Comparison of ENCODE assay signal across 21 cellular contexts in the genomic region with DNA sequence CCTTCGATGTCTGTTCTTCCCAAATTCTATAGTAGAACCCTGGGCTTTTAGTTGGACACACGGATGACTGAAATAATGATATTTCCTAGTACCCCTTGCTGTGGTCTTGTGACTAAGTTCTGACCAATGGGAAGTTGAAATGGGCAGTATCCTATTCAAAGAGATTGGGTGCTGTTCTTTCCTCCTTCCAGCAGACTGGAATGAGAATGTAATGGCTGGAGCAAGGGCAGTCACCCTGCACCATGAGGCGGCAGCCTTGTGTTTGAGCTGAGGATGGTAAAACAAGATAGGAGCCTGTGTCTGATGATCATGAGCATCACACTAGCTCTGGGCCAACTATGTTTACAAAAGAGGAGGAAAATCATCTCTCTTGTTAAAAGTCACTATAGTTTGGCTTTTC. TPM values are rescaled to one million over a fixed set of nuclear protein-coding genes. Genes with fewer than 3 reads are reported as not detected.
A peak's percentile ranks its signal among the peaks of the same experiment; 100 is the strongest.
DNase-seq lines count a peak whose midpoint lies in the region; ATAC-seq, FAIRE-seq and TF ChIP-seq lines count a peak whose summit lies in the region.
"Had no signal": no experiment of that assay in that cellular context is flagged by ENCODE, and none has a peak within 500 bp of the region (broad histone marks: within the 10 kb centered on the region; RNA-seq: fewer than 3 reads in every experiment).

No MANE protein-coding gene starts in this region.

- H2AFZ ChIP-seq in HepG2 (ENCODE audit: low read length): no peak overlapping the region
- no peak overlapping the region for H2AFZ ChIP-seq in GM12878 (ENCODE audit: control insufficient read depth, low read depth, low read length)

- H3K9me3 ChIP-seq in HepG2 (ENCODE audit: low read length): no peaks in the 10 kb centered on the region
- H3K9me3 ChIP-seq in right lobe of liver: no peaks in the 10 kb centered on the region
- H3K9me3 ChIP-seq in GM12878 (replicated peaks; ENCODE audit: control insufficient read depth, insufficient read depth, low read length): no peaks in the 10 kb centered on the region; the same call in 2 of the 3 replicates
- H3K9me3 ChIP-seq in vagina: no peaks in the 10 kb centered on the region
- H3K9me3 ChIP-seq: A549, BE2C had no signal

- H3K4me2 ChIP-seq in HepG2 (ENCODE audit: low read depth, low read length): no peak overlapping the region
- no peak overlapping the region for H3K4me2 ChIP-seq in GM12878 (ENCODE audit: control insufficient read depth, insufficient read depth)
- H3K4me2 ChIP-seq: A549 had no signal

- peaks cover 27 to 56% of the 10 kb centered on the region in 2 experiments; a peak in 4 of 5 replicates for H3K36me3 ChIP-seq in HepG2 (replicated peaks in 1 of 2; ENCODE audit: control insufficient read depth in 1 of 2, insufficient read depth in 2 of 2, low read length in 2 of 2)
- peaks cover 0 to 39% (median 24%) of the 10 kb centered on the region in 4 donors for H3K36me3 ChIP-seq in right lobe of liver
- H3K36me3 ChIP-seq in GM12878 (ENCODE audit: control insufficient read depth in 2 of 2, insufficient read depth in 2 of 2, low read length in 1 of 2): peaks cover 27 to 31% of the 10 kb centered on the region in 2 experiments
- H3K36me3 ChIP-seq in vagina: peaks cover 0 to 48% of the 10 kb centered on the region in 2 donors

- RAD21 ChIA-PET in GM12878 (lab: Charles Lee; ENCODE audit: unreplicated experiment): interaction anchor here (1.0 kb wide), 1 partner anchor 27 kb away, joined by 3 read pairs; no protein-coding TSS in a partner anchor

- in situ Hi-C loops in HepG2 (cut with HindIII; ENCODE audit: extremely low pct_ligation_motif_present, low pct_unique_long_range_greater_than_20kb): no loop called here
- in situ Hi-C loops in GM12878 (cut with MboI): no loop called here

- BruUV-seq in HepG2 (replicated peaks; lab: Mats Ljungman, UMichigan) (no TSS peak), GM12878 (replicated peaks; lab: Mats Ljungman, UMichigan) (no TSS peak)

- WGBS in HepG2 (ENCODE audit: low lambda C conversion rate): 96% methylated on average over 3 of the region's 3 CpGs
- 97% methylated on average over 3 of the region's 3 CpGs for WGBS in right lobe of liver (ENCODE audit: insufficient coverage, low coverage, low lambda C conversion rate, missing lambda C conversion rate)
- WGBS in GM12878 (ENCODE audit: insufficient coverage, insufficient replicate concordance, low lambda C conversion rate, missing lambda C conversion rate): 100% methylated on average over 3 of the region's 3 CpGs

- TF ChIP-seq RAD21 in HepG2 (CRISPR knock-in tag; IDR thresholded peaks at IDR 0.05) (no peak), GM12878 (IDR thresholded peaks at IDR 0.05; ENCODE audit: insufficient read depth, low read depth, low read length) (no peak)

- no peak for TF ChIP-seq EP300 in HepG2 (IDR thresholded peaks at IDR 0.05; ENCODE audit: low read depth in 2 of 2, low read length in 2 of 2)
- TF ChIP-seq EP300 in HepG2 (CRISPR knock-in tag; IDR thresholded peaks at IDR 0.05; ENCODE audit: borderline replicate concordance): no peak
- no peak for TF ChIP-seq EP300 in GM12878 (IDR thresholded peaks at IDR 0.05; ENCODE audit: borderline replicate concordance in 1 of 2, control insufficient read depth in 1 of 2, low read depth in 2 of 2, low read length in 2 of 2)

- H3K4me1 ChIP-seq in HepG2 (ENCODE audit: insufficient read depth, low read length): peaks cover 18% of the 10 kb centered on the region
- H3K4me1 ChIP-seq in right lobe of liver: peaks cover 0 to 7% (median 0%) of the 10 kb centered on the region in 4 donors
- H3K4me1 ChIP-seq in GM12878 (ENCODE audit: control insufficient read depth, insufficient read depth, low read length): peaks cover 26% of the 10 kb centered on the region
- H3K4me1 ChIP-seq in vagina: peaks cover 14% of the 10 kb centered on the region
- H3K4me1 ChIP-seq: BE2C had no signal

- TF ChIP-seq POLR2A in HepG2 (IDR thresholded peaks at IDR 0.05; ENCODE audit: insufficient read depth in 1 of 2, low read depth in 2 of 2, low read length in 2 of 2) (no peak), right lobe of liver (IDR thresholded peaks at IDR 0.05) (no peak), GM12878 (IDR thresholded peaks at IDR 0.05; ENCODE audit: low read depth, low read length) (no peak), vagina (IDR thresholded peaks at IDR 0.05) (no peak)

- DNase-seq in HepG2 (ENCODE audit: low spot score) (no peak), right lobe of liver (no peak), GM12878 (ENCODE audit: low read depth, low spot score) (no peak), posterior vena cava (ENCODE audit: low spot score) (peak; percentile 13), vagina (ENCODE audit: extremely low spot score in 2 of 2) (no peak), foreskin fibroblast (no peak)
- DNase-seq: BE2C; CD8-positive, alpha-beta T cell; COR-L47; DMS153; DMS79 treated with DMSO at 0.1 percent for 48 hours; EL; HCEC 1CT had no signal

- H4K20me1 ChIP-seq in HepG2 (ENCODE audit: insufficient read depth, low read length) (no peaks in the 10 kb centered on the region), GM12878 (ENCODE audit: control insufficient read depth, insufficient read depth) (no peaks in the 10 kb centered on the region)

- ATAC-seq in HepG2: no peak
- no peak for ATAC-seq in right lobe of liver
- ATAC-seq in GM12878: no peak
- ATAC-seq: A549; CD8-positive, alpha-beta T cell had no signal

- intact Hi-C loops in HepG2 (cut with micrococcal nuclease; ENCODE audit: unreplicated experiment): no loop called here
- intact Hi-C loops in right lobe of liver (cut with DNase I): no loop called here
- intact Hi-C loops in GM12878 (cut with micrococcal nuclease; ENCODE audit: unreplicated experiment): no loop called here
- intact Hi-C loops in posterior vena cava (cut with DNase I): no loop called here
- intact Hi-C loops in vagina (cut with DNase I): no loop called here

- CTCF ChIA-PET in HepG2 (lab: Yijun Ruan, JAX; ENCODE audit: low intra/inter-chr PET ratio, low total read pairs): no interaction called here
- CTCF ChIA-PET in GM12878 (lab: Yijun Ruan, JAX): interaction anchor here (0.8 to 1.3 kb wide), 3 partner anchors 27 to 576 kb away, joined by 3 read pairs; no protein-coding TSS in a partner anchor

- no peak overlapping the region for H3K4me3 ChIP-seq in HepG2 (replicated peaks in 1 of 3; ENCODE audit: insufficient read depth in 1 of 3, low read depth in 2 of 3, low read length in 3 of 3)
- H3K4me3 ChIP-seq in right lobe of liver: no peak overlapping the region
- no peak overlapping the region for H3K4me3 ChIP-seq in GM12878
- no peak overlapping the region for H3K4me3 ChIP-seq in vagina
- no peak overlapping the region for H3K4me3 ChIP-seq in foreskin fibroblast (ENCODE audit: low read depth in 1 of 2, low read length in 2 of 2)
- H3K4me3 ChIP-seq: A549 had no signal

- FAIRE-seq in HepG2 (lab: Jason Lieb, UNC) (no peak), GM12878 (lab: Jason Lieb, UNC) (no peak)
- FAIRE-seq: A549, D721Med, G401.6, GM19239 had no signal

- TF ChIP-seq CTCF in HepG2 (CRISPR knock-in tag; IDR thresholded peaks at IDR 0.05) (no peak), right lobe of liver (IDR thresholded peaks at IDR 0.05) (no peak), GM12878 (IDR thresholded peaks at IDR 0.05 in 2 of 3, conservative IDR thresholded peaks at IDR 0.05 in 1 of 3; ENCODE audit: control insufficient read depth in 2 of 3, extremely low read depth in 1 of 3, insufficient read depth in 1 of 3, low read depth in 3 of 3, low read length in 3 of 3) (no peak), vagina (IDR thresholded peaks at IDR 0.05) (no peak), foreskin fibroblast (IDR thresholded peaks at IDR 0.05; ENCODE audit: low read depth, low read length) (no peak)

- POLR2A ChIA-PET in HepG2 (lab: Yijun Ruan, JAX): interaction anchor here (2.6 kb wide), 1 partner anchor 27 kb away, joined by 9 read pairs; no protein-coding TSS in a partner anchor
- POLR2A ChIA-PET in GM12878 (lab: Charles Lee): no interaction called here

- H3K9ac ChIP-seq in HepG2 (ENCODE audit: insufficient read depth, low read depth, low read length) (no peak overlapping the region), GM12878 (ENCODE audit: control insufficient read depth, insufficient read depth, low read length) (no peak overlapping the region)

- H3K79me2 ChIP-seq in HepG2 (ENCODE audit: insufficient read depth, low read length) (peaks cover 3% of the 10 kb centered on the region), GM12878 (ENCODE audit: control insufficient read depth, insufficient read depth, low read length) (peaks cover 18% of the 10 kb centered on the region)

- H3K27me3 ChIP-seq in HepG2 (ENCODE audit: control insufficient read depth in 1 of 2, insufficient read depth in 2 of 2, low read length in 2 of 2) (no peaks in the 10 kb centered on the region), right lobe of liver (no peaks in the 10 kb centered on the region), GM12878 (replicated peaks in 1 of 2; ENCODE audit: control insufficient read depth in 2 of 2, insufficient read depth in 2 of 2, low read length in 1 of 2) (no peaks in the 10 kb centered on the region), vagina (no peaks in the 10 kb centered on the region)
- H3K27me3 ChIP-seq: BE2C had no signal

- H3K27ac ChIP-seq in HepG2 (ENCODE audit: extremely low read length, insufficient read depth, low read length) (no peak overlapping the region), right lobe of liver (no peak overlapping the region), GM12878 (ENCODE audit: control insufficient read depth, insufficient read depth) (no peak overlapping the region), vagina (no peak overlapping the region)
- H3K27ac ChIP-seq: A549, C4-2B had no signal

- SMC1A ChIA-PET in GM12878 (lab: Charles Lee; ENCODE audit: uncharacterized antibody, unreplicated experiment): interaction anchor here (0.8 to 2.4 kb wide), 2 partner anchors 27 to 34 kb away, joined by 3 to 9 read pairs; no protein-coding TSS in a partner anchor

RNA-seq across cellular contexts. Expression of a gene that starts 5.1 kb away (rescaled TPM):
- 30.3 and 31.8 TPM in 2 replicates for total RNA-seq in HepG2 (2016; rRNA removed; fragmentation: Illumina TruSeq; extraction: Trizol)
- 135 and 147 TPM in 2 replicates for total RNA-seq in HepG2 (2016; cell fraction: cytosol; rRNA removed; fragmentation: Illumina TruSeq; extraction: Trizol; ENCODE audit: low read depth)
- 25.7 and 30.7 TPM in 2 replicates for total RNA-seq in HepG2 (2016; cell fraction: insoluble cytoplasmic fraction; rRNA removed; fragmentation: Illumina TruSeq; extraction: Trizol)
- total RNA-seq in HepG2 (2016; cell fraction: membrane; rRNA removed; fragmentation: Illumina TruSeq; extraction: Trizol): 114 and 136 TPM in 2 replicates
- total RNA-seq in HepG2 (2016; cell fraction: nucleus; rRNA removed; fragmentation: Illumina TruSeq; extraction: Trizol): 26.5 and 27.5 TPM in 2 replicates
- 27.9 and 28.9 TPM in 2 replicates for polyA plus RNA-seq in HepG2 (2011; rRNA removed)
- 31.9 and 46.3 TPM in 2 replicates for polyA plus RNA-seq in HepG2 (2011; cell fraction: cytosol; rRNA removed)
- polyA plus RNA-seq in HepG2 (2011; cell fraction: nucleus; rRNA removed): 45.6 and 49.3 TPM in 2 replicates
- 65.4 and 89.3 TPM in 2 replicates for polyA plus RNA-seq in HepG2 (2012)
- 838 and 884 TPM in 2 replicates for polyA plus RNA-seq in HepG2 (2016; cell fraction: cytosol; fragmentation: Illumina TruSeq; extraction: Trizol; ENCODE audit: low read depth)
- polyA plus RNA-seq in HepG2 (2016; cell fraction: insoluble cytoplasmic fraction; fragmentation: Illumina TruSeq; extraction: Trizol; ENCODE audit: low read depth): 117 and 162 TPM in 2 replicates
- 559 and 572 TPM in 2 replicates for polyA plus RNA-seq in HepG2 (2016; cell fraction: membrane; fragmentation: Illumina TruSeq; extraction: Trizol; ENCODE audit: low read depth)
- polyA plus RNA-seq in HepG2 (2016; cell fraction: nucleus; fragmentation: Illumina TruSeq; extraction: Trizol; ENCODE audit: insufficient read depth, low read depth): 139 and 141 TPM in 2 replicates
- polyA minus RNA-seq in HepG2 (2011; rRNA and poly(A)+ RNA removed; ENCODE audit: low replicate concordance): 88.7 and 179 TPM in 2 replicates
- 52.4 and 61.3 TPM in 2 replicates for polyA minus RNA-seq in HepG2 (2011; cell fraction: cytosol; rRNA and poly(A)+ RNA removed)
- 19.2 and 22.9 TPM in 2 replicates for polyA minus RNA-seq in HepG2 (2011; cell fraction: nucleus; rRNA and poly(A)+ RNA removed)
- total RNA-seq in right lobe of liver: 10 to 100 TPM; 24.3 to 72.8 (median 31.6) TPM
- total RNA-seq in GM12878 (2013; cell fraction: nucleolus; rRNA removed): 17.2 and 20.5 TPM in 2 replicates
- 49.9 and 81.2 TPM in 2 replicates for total RNA-seq in GM12878 (2014; rRNA removed)
- total RNA-seq in GM12878 (2014; rRNA removed; fragmentation: Illumina TruSeq; extraction: Trizol): 40.6 and 43.0 TPM in 2 replicates
- 249 and 255 TPM in 2 replicates for total RNA-seq in GM12878 (2021)
- polyA plus RNA-seq in GM12878 (2011; ENCODE audit: low read depth): 48.6 TPM
- polyA plus RNA-seq in GM12878 (2011; rRNA removed): 11.0 and 22.2 TPM in 2 replicates
- 70.7 and 73.8 TPM in 2 replicates for polyA plus RNA-seq in GM12878 (2011; cell fraction: cytosol; rRNA removed)
- 44.6 and 69.9 TPM in 2 replicates for polyA plus RNA-seq in GM12878 (2011; cell fraction: nucleus; rRNA removed)
- polyA plus RNA-seq in GM12878 (2012): 130 and 136 TPM in 2 replicates
- 59.5 and 133 TPM in 2 replicates for polyA plus RNA-seq in GM12878 (2014; fragmentation: Illumina TruSeq; extraction: Trizol)
- 10 to 100 TPM; 16.7 to 46.6 TPM for polyA plus RNA-seq in GM12878 (2014; fragmentation: Nextera tagmentation; extraction: Ambion mirVana)
- polyA plus RNA-seq in GM12878 (2014; rRNA removed): 142 and 185 TPM in 2 replicates
- 100 to 1,000 TPM in 1 of 2 experiments, 10 to 100 TPM in 1; 81.1 to 155 TPM for polyA plus RNA-seq in GM12878 (2016; fragmentation: Nextera tagmentation; extraction: Ambion mirVana)
- polyA minus RNA-seq in GM12878 (2011; rRNA and poly(A)+ RNA removed): 40.4 and 67.7 TPM in 2 replicates
- 56.3 and 73.1 TPM in 2 replicates for polyA minus RNA-seq in GM12878 (2011; cell fraction: cytosol; rRNA and poly(A)+ RNA removed)
- polyA minus RNA-seq in GM12878 (2011; cell fraction: nucleus; rRNA and poly(A)+ RNA removed): 15.0 and 34.0 TPM in 2 replicates
- 10 to 100 TPM; 74.2 to 76.6 TPM for total RNA-seq in posterior vena cava
- 68.0 TPM for total RNA-seq in vagina

RNA-seq across cellular contexts. Expression of a gene that starts 17.9 kb away (rescaled TPM):
- 3.7 and 7.1 TPM in 2 replicates for total RNA-seq in HepG2 (2016; rRNA removed; fragmentation: Illumina TruSeq; extraction: Trizol)
- total RNA-seq in HepG2 (2016; cell fraction: cytosol; rRNA removed; fragmentation: Illumina TruSeq; extraction: Trizol; ENCODE audit: low read depth): 4.0 and 4.1 TPM in 2 replicates
- 3.6 and 8.1 TPM in 2 replicates for total RNA-seq in HepG2 (2016; cell fraction: insoluble cytoplasmic fraction; rRNA removed; fragmentation: Illumina TruSeq; extraction: Trizol)
- total RNA-seq in HepG2 (2016; cell fraction: membrane; rRNA removed; fragmentation: Illumina TruSeq; extraction: Trizol): 4.8 TPM in 2 replicates
- 5.4 and 6.7 TPM in 2 replicates for total RNA-seq in HepG2 (2016; cell fraction: nucleus; rRNA removed; fragmentation: Illumina TruSeq; extraction: Trizol)
- 11.8 and 16.7 TPM in 2 replicates for polyA plus RNA-seq in HepG2 (2011; rRNA removed)
- 10.8 and 16.3 TPM in 2 replicates for polyA plus RNA-seq in HepG2 (2011; cell fraction: cytosol; rRNA removed)
- polyA plus RNA-seq in HepG2 (2011; cell fraction: nucleus; rRNA removed): 17.0 and 17.1 TPM in 2 replicates
- polyA plus RNA-seq in HepG2 (2012): 6.6 and 7.0 TPM in 2 replicates
- polyA plus RNA-seq in HepG2 (2016; cell fraction: cytosol; fragmentation: Illumina TruSeq; extraction: Trizol; ENCODE audit: low read depth): 4.2 and 4.5 TPM in 2 replicates
- 5.6 and 6.9 TPM in 2 replicates for polyA plus RNA-seq in HepG2 (2016; cell fraction: insoluble cytoplasmic fraction; fragmentation: Illumina TruSeq; extraction: Trizol; ENCODE audit: low read depth)
- 5.1 and 5.7 TPM in 2 replicates for polyA plus RNA-seq in HepG2 (2016; cell fraction: membrane; fragmentation: Illumina TruSeq; extraction: Trizol; ENCODE audit: low read depth)
- 23.4 and 24.9 TPM in 2 replicates for polyA plus RNA-seq in HepG2 (2016; cell fraction: nucleus; fragmentation: Illumina TruSeq; extraction: Trizol; ENCODE audit: insufficient read depth, low read depth)
- 1.6 and 14.9 TPM in 2 replicates for polyA minus RNA-seq in HepG2 (2011; rRNA and poly(A)+ RNA removed; ENCODE audit: low replicate concordance)
- 5.7 and 6.9 TPM in 2 replicates for polyA minus RNA-seq in HepG2 (2011; cell fraction: cytosol; rRNA and poly(A)+ RNA removed)
- polyA minus RNA-seq in HepG2 (2011; cell fraction: nucleus; rRNA and poly(A)+ RNA removed): 9.3 and 9.4 TPM in 2 replicates
- total RNA-seq in right lobe of liver: 100 to 1,000 TPM; 144 to 222 (median 185) TPM
- 0.25 TPM in 1 of 2 replicates, not detected in the other for total RNA-seq in GM12878 (2013; cell fraction: nucleolus; rRNA removed)
- total RNA-seq in GM12878 (2014; rRNA removed): 0.05 TPM in 1 of 2 replicates, not detected in the other
- total RNA-seq in GM12878 (2014; rRNA removed; fragmentation: Illumina TruSeq; extraction: Trizol): 0.04 TPM in 1 of 2 replicates, not detected in the other
- total RNA-seq in GM12878 (2021): not detected in 2 replicates
- 5.6 TPM for polyA plus RNA-seq in GM12878 (2011; ENCODE audit: low read depth)
- polyA plus RNA-seq in GM12878 (2011; rRNA removed): not detected in 2 replicates
- polyA plus RNA-seq in GM12878 (2011; cell fraction: cytosol; rRNA removed): not detected in 2 replicates
- not detected in 2 replicates for polyA plus RNA-seq in GM12878 (2011; cell fraction: nucleus; rRNA removed)
- polyA plus RNA-seq in GM12878 (2012): 2.0 and 5.9 TPM in 2 replicates
- not detected in 2 replicates for polyA plus RNA-seq in GM12878 (2014; fragmentation: Illumina TruSeq; extraction: Trizol)
- under 1 TPM in 1 of 2 experiments, not detected in 1; 0.06 TPM for polyA plus RNA-seq in GM12878 (2014; fragmentation: Nextera tagmentation; extraction: Ambion mirVana)
- polyA plus RNA-seq in GM12878 (2014; rRNA removed): not detected in 2 replicates
- polyA plus RNA-seq in GM12878 (2016; fragmentation: Nextera tagmentation; extraction: Ambion mirVana): under 1 TPM in 1 of 2 experiments, not detected in 1; 0.21 TPM
- polyA minus RNA-seq in GM12878 (2011; rRNA and poly(A)+ RNA removed): not detected in 2 replicates
- not detected in 2 replicates for polyA minus RNA-seq in GM12878 (2011; cell fraction: cytosol; rRNA and poly(A)+ RNA removed)
- not detected in 2 replicates for polyA minus RNA-seq in GM12878 (2011; cell fraction: nucleus; rRNA and poly(A)+ RNA removed)
- total RNA-seq in posterior vena cava: not detected
- total RNA-seq in vagina: not detected
- total RNA-seq: H4 had no signal
- polyA plus RNA-seq: AG04450, IgD-negative memory B cell had no signal

RNA-seq across cellular contexts. Expression of a gene that starts 34.7 kb away (rescaled TPM):
- total RNA-seq in HepG2 (2016; rRNA removed; fragmentation: Illumina TruSeq; extraction: Trizol) (67.6 and 68.7 TPM in 2 replicates), right lobe of liver (10 to 100 TPM; 13.4 to 32.4 (median 20.7) TPM), GM12878 (2014; rRNA removed) (70.3 and 81.2 TPM in 2 replicates), GM12878 (2014; rRNA removed; fragmentation: Illumina TruSeq; extraction: Trizol) (54.3 and 58.3 TPM in 2 replicates), GM12878 (2021) (60.0 and 62.5 TPM in 2 replicates), posterior vena cava (10 to 100 TPM; 40.9 to 43.4 TPM), vagina (62.6 TPM)
- total RNA-seq in HepG2 (2016; cell fraction: cytosol; rRNA removed; fragmentation: Illumina TruSeq; extraction: Trizol; ENCODE audit: low read depth): 16.6 and 19.3 TPM in 2 replicates
- total RNA-seq in HepG2 (2016; cell fraction: insoluble cytoplasmic fraction; rRNA removed; fragmentation: Illumina TruSeq; extraction: Trizol): 64.1 and 68.9 TPM in 2 replicates
- 19.3 and 22.8 TPM in 2 replicates for total RNA-seq in HepG2 (2016; cell fraction: membrane; rRNA removed; fragmentation: Illumina TruSeq; extraction: Trizol)
- 56.2 and 67.2 TPM in 2 replicates for total RNA-seq in HepG2 (2016; cell fraction: nucleus; rRNA removed; fragmentation: Illumina TruSeq; extraction: Trizol)
- polyA plus RNA-seq in HepG2 (2011; rRNA removed) (37.4 and 48.4 TPM in 2 replicates), GM12878 (2011; rRNA removed) (52.8 and 60.4 TPM in 2 replicates), GM12878 (2014; fragmentation: Illumina TruSeq; extraction: Trizol) (75.6 and 78.9 TPM in 2 replicates), GM12878 (2014; fragmentation: Nextera tagmentation; extraction: Ambion mirVana) (10 to 100 TPM; 16.2 to 16.7 TPM), GM12878 (2014; rRNA removed) (70.7 and 76.0 TPM in 2 replicates), GM12878 (2016; fragmentation: Nextera tagmentation; extraction: Ambion mirVana) (10 to 100 TPM; 78.6 to 86.5 TPM)
- 33.5 and 35.4 TPM in 2 replicates for polyA plus RNA-seq in HepG2 (2011; cell fraction: cytosol; rRNA removed)
- 128 and 156 TPM in 2 replicates for polyA plus RNA-seq in HepG2 (2011; cell fraction: nucleus; rRNA removed)
- 38.0 and 43.1 TPM in 2 replicates for polyA plus RNA-seq in HepG2 (2012)
- 7.9 and 8.4 TPM in 2 replicates for polyA plus RNA-seq in HepG2 (2016; cell fraction: cytosol; fragmentation: Illumina TruSeq; extraction: Trizol; ENCODE audit: low read depth)
- polyA plus RNA-seq in HepG2 (2016; cell fraction: insoluble cytoplasmic fraction; fragmentation: Illumina TruSeq; extraction: Trizol; ENCODE audit: low read depth): 64.7 and 72.3 TPM in 2 replicates
- 9.4 and 13.9 TPM in 2 replicates for polyA plus RNA-seq in HepG2 (2016; cell fraction: membrane; fragmentation: Illumina TruSeq; extraction: Trizol; ENCODE audit: low read depth)
- polyA plus RNA-seq in HepG2 (2016; cell fraction: nucleus; fragmentation: Illumina TruSeq; extraction: Trizol; ENCODE audit: insufficient read depth, low read depth): 144 and 154 TPM in 2 replicates
- polyA minus RNA-seq in HepG2 (2011; rRNA and poly(A)+ RNA removed; ENCODE audit: low replicate concordance): 34.2 and 70.1 TPM in 2 replicates
- polyA minus RNA-seq in HepG2 (2011; cell fraction: cytosol; rRNA and poly(A)+ RNA removed): 21.7 and 22.2 TPM in 2 replicates
- polyA minus RNA-seq in HepG2 (2011; cell fraction: nucleus; rRNA and poly(A)+ RNA removed): 95.5 and 98.0 TPM in 2 replicates
- 139 and 147 TPM in 2 replicates for total RNA-seq in GM12878 (2013; cell fraction: nucleolus; rRNA removed)
- 31.0 TPM for polyA plus RNA-seq in GM12878 (2011; ENCODE audit: low read depth)
- 60.7 and 64.8 TPM in 2 replicates for polyA plus RNA-seq in GM12878 (2011; cell fraction: cytosol; rRNA removed)
- 155 and 161 TPM in 2 replicates for polyA plus RNA-seq in GM12878 (2011; cell fraction: nucleus; rRNA removed)
- polyA plus RNA-seq in GM12878 (2012): 41.6 and 44.9 TPM in 2 replicates
- polyA minus RNA-seq in GM12878 (2011; rRNA and poly(A)+ RNA removed): 62.0 and 63.1 TPM in 2 replicates
- 15.4 and 19.5 TPM in 2 replicates for polyA minus RNA-seq in GM12878 (2011; cell fraction: cytosol; rRNA and poly(A)+ RNA removed)
- polyA minus RNA-seq in GM12878 (2011; cell fraction: nucleus; rRNA and poly(A)+ RNA removed): 39.3 and 59.6 TPM in 2 replicates

RNA-seq across cellular contexts. Expression of a gene that starts 52.5 kb away (rescaled TPM):
- total RNA-seq in HepG2 (2016; rRNA removed; fragmentation: Illumina TruSeq; extraction: Trizol) (62.4 and 159 TPM in 2 replicates), right lobe of liver (10 to 100 TPM; 57.2 to 84.4 (median 73.8) TPM), GM12878 (2014; rRNA removed) (55.6 and 64.1 TPM in 2 replicates), GM12878 (2014; rRNA removed; fragmentation: Illumina TruSeq; extraction: Trizol) (124 and 135 TPM in 2 replicates), GM12878 (2021) (155 and 174 TPM in 2 replicates), posterior vena cava (100 to 1,000 TPM; 124 to 130 TPM), vagina (213 TPM)
- 18.0 and 22.2 TPM in 2 replicates for total RNA-seq in HepG2 (2016; cell fraction: cytosol; rRNA removed; fragmentation: Illumina TruSeq; extraction: Trizol; ENCODE audit: low read depth)
- total RNA-seq in HepG2 (2016; cell fraction: insoluble cytoplasmic fraction; rRNA removed; fragmentation: Illumina TruSeq; extraction: Trizol): 61.9 and 166 TPM in 2 replicates
- total RNA-seq in HepG2 (2016; cell fraction: membrane; rRNA removed; fragmentation: Illumina TruSeq; extraction: Trizol): 44.5 and 57.9 TPM in 2 replicates
- 75.1 and 75.6 TPM in 2 replicates for total RNA-seq in HepG2 (2016; cell fraction: nucleus; rRNA removed; fragmentation: Illumina TruSeq; extraction: Trizol)
- polyA plus RNA-seq in HepG2 (2011; rRNA removed) (78.1 and 93.0 TPM in 2 replicates), GM12878 (2011; rRNA removed) (209 and 284 TPM in 2 replicates), GM12878 (2014; fragmentation: Illumina TruSeq; extraction: Trizol) (318 and 350 TPM in 2 replicates), GM12878 (2014; fragmentation: Nextera tagmentation; extraction: Ambion mirVana) (100 to 1,000 TPM in 1 of 2 experiments, 10 to 100 TPM in 1; 76.1 to 171 TPM), GM12878 (2014; rRNA removed) (212 and 257 TPM in 2 replicates), GM12878 (2016; fragmentation: Nextera tagmentation; extraction: Ambion mirVana) (100 to 1,000 TPM; 251 to 253 TPM)
- polyA plus RNA-seq in HepG2 (2011; cell fraction: cytosol; rRNA removed): 52.7 and 80.2 TPM in 2 replicates
- polyA plus RNA-seq in HepG2 (2011; cell fraction: nucleus; rRNA removed): 205 and 230 TPM in 2 replicates
- polyA plus RNA-seq in HepG2 (2012): 127 and 172 TPM in 2 replicates
- 10.2 and 11.3 TPM in 2 replicates for polyA plus RNA-seq in HepG2 (2016; cell fraction: cytosol; fragmentation: Illumina TruSeq; extraction: Trizol; ENCODE audit: low read depth)
- polyA plus RNA-seq in HepG2 (2016; cell fraction: insoluble cytoplasmic fraction; fragmentation: Illumina TruSeq; extraction: Trizol; ENCODE audit: low read depth): 370 and 411 TPM in 2 replicates
- 38.9 and 43.1 TPM in 2 replicates for polyA plus RNA-seq in HepG2 (2016; cell fraction: membrane; fragmentation: Illumina TruSeq; extraction: Trizol; ENCODE audit: low read depth)
- polyA plus RNA-seq in HepG2 (2016; cell fraction: nucleus; fragmentation: Illumina TruSeq; extraction: Trizol; ENCODE audit: insufficient read depth, low read depth): 236 and 265 TPM in 2 replicates
- polyA minus RNA-seq in HepG2 (2011; rRNA and poly(A)+ RNA removed; ENCODE audit: low replicate concordance): 37.3 and 69.3 TPM in 2 replicates
- 75.8 and 85.2 TPM in 2 replicates for polyA minus RNA-seq in HepG2 (2011; cell fraction: cytosol; rRNA and poly(A)+ RNA removed)
- polyA minus RNA-seq in HepG2 (2011; cell fraction: nucleus; rRNA and poly(A)+ RNA removed): 227 and 240 TPM in 2 replicates
- total RNA-seq in GM12878 (2013; cell fraction: nucleolus; rRNA removed): 172 and 179 TPM in 2 replicates
- 89.3 TPM for polyA plus RNA-seq in GM12878 (2011; ENCODE audit: low read depth)
- 92.3 and 131 TPM in 2 replicates for polyA plus RNA-seq in GM12878 (2011; cell fraction: cytosol; rRNA removed)
- 210 and 304 TPM in 2 replicates for polyA plus RNA-seq in GM12878 (2011; cell fraction: nucleus; rRNA removed)
- polyA plus RNA-seq in GM12878 (2012): 145 and 148 TPM in 2 replicates
- 90.0 and 129 TPM in 2 replicates for polyA minus RNA-seq in GM12878 (2011; rRNA and poly(A)+ RNA removed)
- polyA minus RNA-seq in GM12878 (2011; cell fraction: cytosol; rRNA and poly(A)+ RNA removed): 54.4 and 74.5 TPM in 2 replicates
- 68.2 and 109 TPM in 2 replicates for polyA minus RNA-seq in GM12878 (2011; cell fraction: nucleus; rRNA and poly(A)+ RNA removed)

Comparison
In these comparisons a context has a peak if more than half of its experiments do, and no peak if none do; other contexts are left out.
1. RNA of a gene that starts 17.9 kb away (total RNA-seq): 144 to 222 TPM in right lobe of liver; 3.6 to 8.1 TPM in HepG2, 0.04 to 0.25 TPM in GM12878, not detected in posterior vena cava and not detected in vagina (single experiment); every median in the first group is over 10 times any median in the second.